Comparison of ENCODE assay signal across 1 cellular context in the genomic region with DNA sequence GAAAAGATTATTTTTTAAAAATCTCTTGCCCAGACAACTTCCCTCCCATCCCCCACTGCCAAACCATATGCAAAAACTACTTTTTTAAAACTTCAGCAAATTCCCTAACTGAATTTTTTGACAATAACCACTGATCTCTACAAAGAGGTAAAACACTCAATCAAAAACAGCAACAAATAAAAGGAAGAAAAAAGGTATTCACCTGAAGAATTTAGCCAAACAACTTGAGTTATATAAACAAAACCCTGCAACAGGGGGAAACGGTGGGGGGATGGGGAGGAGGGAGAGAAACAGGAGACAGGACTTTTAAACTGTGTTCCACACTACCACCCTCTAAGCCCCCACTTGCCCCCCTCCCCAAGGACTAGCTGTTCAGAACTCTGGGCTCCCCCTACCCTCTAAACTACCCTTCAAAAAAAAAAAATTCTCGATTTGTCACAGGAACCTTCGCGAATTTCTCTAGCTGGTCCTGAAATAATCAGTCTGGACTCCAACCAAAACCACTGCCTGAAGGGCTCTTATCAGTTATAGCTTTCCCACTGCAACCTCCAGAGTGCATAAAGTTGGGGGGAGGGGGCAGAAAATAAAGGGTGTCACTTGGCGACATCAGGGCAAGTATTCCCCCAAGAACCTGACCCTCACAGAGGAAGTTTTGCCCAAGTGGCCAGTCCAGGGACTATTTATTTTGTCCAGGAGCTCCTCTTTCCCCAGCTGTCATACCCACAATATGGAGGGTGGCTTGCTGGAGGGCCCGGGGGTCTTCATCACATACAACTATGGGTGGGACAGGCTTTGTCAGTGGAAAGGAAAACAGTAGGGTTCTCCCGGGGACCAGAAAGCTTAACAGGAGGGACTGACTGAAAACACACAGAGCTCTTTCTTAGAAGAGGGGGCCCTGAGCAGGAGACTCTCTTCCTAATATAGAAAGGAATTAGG.
A peak's percentile ranks its signal among the peaks of the same experiment; 100 is the strongest.
TF ChIP-seq lines count a peak whose summit lies in the region.

No MANE protein-coding gene starts in this region.

TF ChIP-seq in K562, 482 proteins besides CTCF, POLR2A, EP300 and RAD21 (continued from another document and continues in another):
- TF ChIP-seq, protein P1, sequence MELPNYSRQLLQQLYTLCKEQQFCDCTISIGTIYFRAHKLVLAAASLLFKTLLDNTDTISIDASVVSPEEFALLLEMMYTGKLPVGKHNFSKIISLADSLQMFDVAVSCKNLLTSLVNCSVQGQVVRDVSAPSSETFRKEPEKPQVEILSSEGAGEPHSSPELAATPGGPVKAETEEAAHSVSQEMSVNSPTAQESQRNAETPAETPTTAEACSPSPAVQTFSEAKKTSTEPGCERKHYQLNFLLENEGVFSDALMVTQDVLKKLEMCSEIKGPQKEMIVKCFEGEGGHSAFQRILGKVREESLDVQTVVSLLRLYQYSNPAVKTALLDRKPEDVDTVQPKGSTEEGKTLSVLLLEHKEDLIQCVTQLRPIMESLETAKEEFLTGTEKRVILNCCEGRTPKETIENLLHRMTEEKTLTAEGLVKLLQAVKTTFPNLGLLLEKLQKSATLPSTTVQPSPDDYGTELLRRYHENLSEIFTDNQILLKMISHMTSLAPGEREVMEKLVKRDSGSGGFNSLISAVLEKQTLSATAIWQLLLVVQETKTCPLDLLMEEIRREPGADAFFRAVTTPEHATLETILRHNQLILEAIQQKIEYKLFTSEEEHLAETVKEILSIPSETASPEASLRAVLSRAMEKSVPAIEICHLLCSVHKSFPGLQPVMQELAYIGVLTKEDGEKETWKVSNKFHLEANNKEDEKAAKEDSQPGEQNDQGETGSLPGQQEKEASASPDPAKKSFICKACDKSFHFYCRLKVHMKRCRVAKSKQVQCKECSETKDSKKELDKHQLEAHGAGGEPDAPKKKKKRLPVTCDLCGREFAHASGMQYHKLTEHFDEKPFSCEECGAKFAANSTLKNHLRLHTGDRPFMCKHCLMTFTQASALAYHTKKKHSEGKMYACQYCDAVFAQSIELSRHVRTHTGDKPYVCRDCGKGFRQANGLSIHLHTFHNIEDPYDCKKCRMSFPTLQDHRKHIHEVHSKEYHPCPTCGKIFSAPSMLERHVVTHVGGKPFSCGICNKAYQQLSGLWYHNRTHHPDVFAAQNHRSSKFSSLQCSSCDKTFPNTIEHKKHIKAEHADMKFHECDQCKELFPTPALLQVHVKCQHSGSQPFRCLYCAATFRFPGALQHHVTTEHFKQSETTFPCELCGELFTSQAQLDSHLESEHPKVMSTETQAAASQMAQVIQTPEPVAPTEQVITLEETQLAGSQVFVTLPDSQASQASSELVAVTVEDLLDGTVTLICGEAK (IDR thresholded peaks at IDR 0.05), result peak; percentile 42; the same call in 1 of the 2 replicates
- TF ChIP-seq, protein P1 (CRISPR knock-in tag; IDR thresholded peaks at IDR 0.05), result no peak
- TF ChIP-seq, protein P2, sequence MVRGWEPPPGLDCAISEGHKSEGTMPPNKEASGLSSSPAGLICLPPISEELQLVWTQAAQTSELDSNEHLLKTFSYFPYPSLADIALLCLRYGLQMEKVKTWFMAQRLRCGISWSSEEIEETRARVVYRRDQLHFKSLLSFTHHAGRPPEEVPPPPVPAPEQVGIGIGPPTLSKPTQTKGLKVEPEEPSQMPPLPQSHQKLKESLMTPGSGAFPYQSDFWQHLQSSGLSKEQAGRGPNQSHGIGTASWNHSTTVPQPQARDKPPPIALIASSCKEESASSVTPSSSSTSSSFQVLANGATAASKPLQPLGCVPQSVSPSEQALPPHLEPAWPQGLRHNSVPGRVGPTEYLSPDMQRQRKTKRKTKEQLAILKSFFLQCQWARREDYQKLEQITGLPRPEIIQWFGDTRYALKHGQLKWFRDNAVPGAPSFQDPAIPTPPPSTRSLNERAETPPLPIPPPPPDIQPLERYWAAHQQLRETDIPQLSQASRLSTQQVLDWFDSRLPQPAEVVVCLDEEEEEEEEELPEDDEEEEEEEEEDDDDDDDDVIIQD (CRISPR knock-in tag; IDR thresholded peaks at IDR 0.05), result no peak
- TF ChIP-seq KDM5B (IDR thresholded peaks at IDR 0.05; ENCODE audit: insufficient replicate concordance, low read depth, low read length) (peak; percentile 22), NBN (IDR thresholded peaks at IDR 0.05; ENCODE audit: low read depth) (0 out of 2 replicates have a peak, but pooled peaks have one; percentile 55), CBX3 (IDR thresholded peaks at IDR 0.05; ENCODE audit: borderline replicate concordance in 1 of 2, low read length in 2 of 2) (0 out of 3 replicates have a peak, but pooled peaks of 1 of the 2 experiments have one; percentile 15), TEAD4 (IDR thresholded peaks at IDR 0.05; ENCODE audit: low read length) (peak; percentile 64), TEAD4 (CRISPR knock-in tag; IDR thresholded peaks at IDR 0.05; ENCODE audit: borderline replicate concordance) (no peak), STAG1 (CRISPR knock-in tag; IDR thresholded peaks at IDR 0.05; ENCODE audit: borderline replicate concordance) (0 out of 2 replicates have a peak, but pooled peaks have one; percentile 10), RAD51 (IDR thresholded peaks at IDR 0.05; ENCODE audit: borderline replicate concordance, low read depth) (0 out of 2 replicates have a peak, but pooled peaks have one; percentile 8), HDAC3 (IDR thresholded peaks at IDR 0.05; ENCODE audit: borderline replicate concordance, partially characterized antibody) (peak; percentile 46), CREM (IDR thresholded peaks at IDR 0.05; ENCODE audit: low read depth) (0 out of 2 replicates have a peak, but pooled peaks have one; percentile 15), SP2 (IDR thresholded peaks at IDR 0.05; ENCODE audit: extremely low read depth, low read depth, low read length, poor library complexity, severe bottlenecking) (no peak), POLR2B (IDR thresholded peaks at IDR 0.05; ENCODE audit: low read depth, partially characterized antibody) (no peak), SRSF7 (optimal IDR thresholded peaks at IDR 0.05; ENCODE audit: low read depth, low read length) (no peak), MYNN (IDR thresholded peaks at IDR 0.05) (peak; percentile 56; the same call in 1 of the 2 replicates), MYNN (CRISPR knock-in tag; IDR thresholded peaks at IDR 0.05) (no peak), NFIC (IDR thresholded peaks at IDR 0.05) (peak; percentile 74), ZNF140 (CRISPR knock-in tag; IDR thresholded peaks at IDR 0.05) (no peak), TRIM24 (IDR thresholded peaks at IDR 0.05) (peak in 1 of 2 experiments; percentile 22; a peak in 2 of 4 replicates), ARID1B (IDR thresholded peaks at IDR 0.05) (peak; percentile 62), CBFA2T3 (IDR thresholded peaks at IDR 0.05) (peak; percentile 71), SREBF1 (IDR thresholded peaks at IDR 0.05; ENCODE audit: borderline replicate concordance, low read depth, low read length) (no peak), MCM3 (IDR thresholded peaks at IDR 0.05) (no peak), THRAP3 (IDR thresholded peaks at IDR 0.05; ENCODE audit: borderline replicate concordance) (peak; percentile 72; the same call in 1 of the 2 replicates), FUS (optimal IDR thresholded peaks at IDR 0.05; ENCODE audit: low read depth, low read length) (no peak), IRF2 (CRISPR knock-in tag; IDR thresholded peaks at IDR 0.05) (no peak), EGR1 (conservative IDR thresholded peaks at IDR 0.05) (no peak), ZNF408 (CRISPR knock-in tag; IDR thresholded peaks at IDR 0.05; ENCODE audit: low read depth) (no peak), ZC3H11A (IDR thresholded peaks at IDR 0.05; ENCODE audit: low read depth, low read length) (0 out of 2 replicates have a peak, but pooled peaks have one; percentile 24), ARHGAP35 (IDR thresholded peaks at IDR 0.05; ENCODE audit: partially characterized antibody) (peak; percentile 64), JUND (IDR thresholded peaks at IDR 0.05; ENCODE audit: borderline replicate concordance, low read depth, low read length) (peak; percentile 49; the same call in 1 of the 2 replicates), JUND (tag; IDR thresholded peaks at IDR 0.05; ENCODE audit: borderline replicate concordance, low read depth, low read length) (no peak; the same call in 2 of the 3 replicates), ARID2 (IDR thresholded peaks at IDR 0.05) (0 out of 2 replicates have a peak, but pooled peaks have one; percentile 45)
- TF ChIP-seq, protein P3, sequence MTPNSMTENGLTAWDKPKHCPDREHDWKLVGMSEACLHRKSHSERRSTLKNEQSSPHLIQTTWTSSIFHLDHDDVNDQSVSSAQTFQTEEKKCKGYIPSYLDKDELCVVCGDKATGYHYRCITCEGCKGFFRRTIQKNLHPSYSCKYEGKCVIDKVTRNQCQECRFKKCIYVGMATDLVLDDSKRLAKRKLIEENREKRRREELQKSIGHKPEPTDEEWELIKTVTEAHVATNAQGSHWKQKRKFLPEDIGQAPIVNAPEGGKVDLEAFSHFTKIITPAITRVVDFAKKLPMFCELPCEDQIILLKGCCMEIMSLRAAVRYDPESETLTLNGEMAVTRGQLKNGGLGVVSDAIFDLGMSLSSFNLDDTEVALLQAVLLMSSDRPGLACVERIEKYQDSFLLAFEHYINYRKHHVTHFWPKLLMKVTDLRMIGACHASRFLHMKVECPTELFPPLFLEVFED (CRISPR knock-in tag; conservative IDR thresholded peaks at IDR 0.05), result no peak
- TF ChIP-seq, protein P4, sequence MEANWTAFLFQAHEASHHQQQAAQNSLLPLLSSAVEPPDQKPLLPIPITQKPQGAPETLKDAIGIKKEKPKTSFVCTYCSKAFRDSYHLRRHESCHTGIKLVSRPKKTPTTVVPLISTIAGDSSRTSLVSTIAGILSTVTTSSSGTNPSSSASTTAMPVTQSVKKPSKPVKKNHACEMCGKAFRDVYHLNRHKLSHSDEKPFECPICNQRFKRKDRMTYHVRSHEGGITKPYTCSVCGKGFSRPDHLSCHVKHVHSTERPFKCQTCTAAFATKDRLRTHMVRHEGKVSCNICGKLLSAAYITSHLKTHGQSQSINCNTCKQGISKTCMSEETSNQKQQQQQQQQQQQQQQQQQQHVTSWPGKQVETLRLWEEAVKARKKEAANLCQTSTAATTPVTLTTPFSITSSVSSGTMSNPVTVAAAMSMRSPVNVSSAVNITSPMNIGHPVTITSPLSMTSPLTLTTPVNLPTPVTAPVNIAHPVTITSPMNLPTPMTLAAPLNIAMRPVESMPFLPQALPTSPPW (CRISPR knock-in tag; IDR thresholded peaks at IDR 0.05), result peak; percentile 55
- TF ChIP-seq, protein P5, sequence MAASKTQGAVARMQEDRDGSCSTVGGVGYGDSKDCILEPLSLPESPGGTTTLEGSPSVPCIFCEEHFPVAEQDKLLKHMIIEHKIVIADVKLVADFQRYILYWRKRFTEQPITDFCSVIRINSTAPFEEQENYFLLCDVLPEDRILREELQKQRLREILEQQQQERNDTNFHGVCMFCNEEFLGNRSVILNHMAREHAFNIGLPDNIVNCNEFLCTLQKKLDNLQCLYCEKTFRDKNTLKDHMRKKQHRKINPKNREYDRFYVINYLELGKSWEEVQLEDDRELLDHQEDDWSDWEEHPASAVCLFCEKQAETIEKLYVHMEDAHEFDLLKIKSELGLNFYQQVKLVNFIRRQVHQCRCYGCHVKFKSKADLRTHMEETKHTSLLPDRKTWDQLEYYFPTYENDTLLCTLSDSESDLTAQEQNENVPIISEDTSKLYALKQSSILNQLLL (CRISPR knock-in tag; IDR thresholded peaks at IDR 0.05; ENCODE audit: borderline replicate concordance), result no peak
- TF ChIP-seq, protein P6, sequence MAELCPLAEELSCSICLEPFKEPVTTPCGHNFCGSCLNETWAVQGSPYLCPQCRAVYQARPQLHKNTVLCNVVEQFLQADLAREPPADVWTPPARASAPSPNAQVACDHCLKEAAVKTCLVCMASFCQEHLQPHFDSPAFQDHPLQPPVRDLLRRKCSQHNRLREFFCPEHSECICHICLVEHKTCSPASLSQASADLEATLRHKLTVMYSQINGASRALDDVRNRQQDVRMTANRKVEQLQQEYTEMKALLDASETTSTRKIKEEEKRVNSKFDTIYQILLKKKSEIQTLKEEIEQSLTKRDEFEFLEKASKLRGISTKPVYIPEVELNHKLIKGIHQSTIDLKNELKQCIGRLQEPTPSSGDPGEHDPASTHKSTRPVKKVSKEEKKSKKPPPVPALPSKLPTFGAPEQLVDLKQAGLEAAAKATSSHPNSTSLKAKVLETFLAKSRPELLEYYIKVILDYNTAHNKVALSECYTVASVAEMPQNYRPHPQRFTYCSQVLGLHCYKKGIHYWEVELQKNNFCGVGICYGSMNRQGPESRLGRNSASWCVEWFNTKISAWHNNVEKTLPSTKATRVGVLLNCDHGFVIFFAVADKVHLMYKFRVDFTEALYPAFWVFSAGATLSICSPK (IDR thresholded peaks at IDR 0.05; ENCODE audit: borderline replicate concordance), result 0 out of 2 replicates have a peak, but pooled peaks have one; percentile 62
- TF ChIP-seq, protein P7, sequence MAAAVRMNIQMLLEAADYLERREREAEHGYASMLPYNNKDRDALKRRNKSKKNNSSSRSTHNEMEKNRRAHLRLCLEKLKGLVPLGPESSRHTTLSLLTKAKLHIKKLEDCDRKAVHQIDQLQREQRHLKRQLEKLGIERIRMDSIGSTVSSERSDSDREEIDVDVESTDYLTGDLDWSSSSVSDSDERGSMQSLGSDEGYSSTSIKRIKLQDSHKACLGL (CRISPR knock-in tag; IDR thresholded peaks at IDR 0.05; ENCODE audit: borderline replicate concordance, poor library complexity, severe bottlenecking), result no peak
